Comparison of ENCODE assay signal across 13 cellular contexts in the genomic region with DNA sequence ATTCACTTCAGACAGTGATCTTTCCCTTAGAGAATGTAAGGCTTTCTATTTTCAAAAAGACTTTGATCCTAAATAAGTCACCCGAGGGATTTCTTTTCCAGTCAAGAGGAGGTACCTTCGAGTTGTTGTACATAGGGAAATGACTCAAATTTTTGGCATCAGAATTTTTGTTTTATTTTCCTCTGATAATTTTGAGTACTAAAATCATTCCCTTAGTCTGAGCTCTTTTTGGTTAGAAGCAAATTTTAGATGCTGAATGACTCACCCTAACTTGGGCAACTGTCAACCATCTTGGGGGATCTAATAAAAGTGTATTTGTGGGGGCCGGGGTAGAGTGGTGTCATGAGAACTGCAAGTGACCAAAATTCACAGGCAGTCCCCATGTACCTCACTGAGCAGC.
A peak's percentile ranks its signal among the peaks of the same experiment; 100 is the strongest.
DNase-seq lines count a peak whose midpoint lies in the region; ATAC-seq and TF ChIP-seq lines count a peak whose summit lies in the region.
"Had no signal": no experiment of that assay in that cellular context is flagged by ENCODE, and none has a peak within 500 bp of the region (broad histone marks: within the 10 kb centered on the region; RNA-seq: fewer than 3 reads in every experiment).

No MANE protein-coding gene starts in this region.

- in situ Hi-C loops in GM13977 (cut with MboI; ENCODE audit: low pct_unique_long_range_greater_than_20kb, low sequenced_read_pairs, unreplicated experiment), result no loop called here

- H3K36me3 Mint-ChIP-seq in activated T-cell treated with anti-CD3 and anti-CD28 coated beads, Interleukin-2, amount 50 U/mL, for 72 hours (ENCODE audit: insufficient read depth in 2 of 2), result peaks cover 0 to 5% of the 10 kb centered on the region in 2 donors

- H3K27me3 ChIP-seq in tibial artery, result no peaks in the 10 kb centered on the region

- TF ChIP-seq CTCF in cardiac fibroblast (IDR thresholded peaks at IDR 0.05; ENCODE audit: low read depth, low read length) (no peak), tibial artery (IDR thresholded peaks at IDR 0.05) (no peak), GM13977 (IDR thresholded peaks at IDR 0.05; ENCODE audit: extremely low read depth, insufficient read depth, missing control alignments) (no peak)

- H3K27ac Mint-ChIP-seq in activated T-cell treated with anti-CD3 and anti-CD28 coated beads, Interleukin-2, amount 50 U/mL, for 72 hours, result peak overlapping the region; percentile 28

- no peaks in the 10 kb centered on the region for H3K9me3 Mint-ChIP-seq in activated T-cell treated with anti-CD3 and anti-CD28 coated beads, Interleukin-2, amount 50 U/mL, for 72 hours
- H3K9me3 Mint-ChIP-seq: stimulated activated effector memory CD8-positive, alpha-beta T cell treated with anti-CD3 and anti-CD28 coated beads, Interleukin-12 subunit alpha, Interleukin-12 subunit beta, amount 100 ng/mL, for 72 hours had no signal

- H3K4me3 Mint-ChIP-seq in activated T-cell treated with anti-CD3 and anti-CD28 coated beads, Interleukin-2, amount 50 U/mL, for 72 hours, result no peak overlapping the region
- H3K4me3 Mint-ChIP-seq: stimulated activated effector memory CD8-positive, alpha-beta T cell treated with anti-CD3 and anti-CD28 coated beads, Interleukin-12 subunit alpha, Interleukin-12 subunit beta, amount 100 ng/mL, for 72 hours had no signal

- H3K9me3 ChIP-seq in tibial artery, result no peaks in the 10 kb centered on the region

- H3K4me3 ChIP-seq in cardiac fibroblast (replicated peaks in 1 of 2; ENCODE audit: low read depth in 2 of 2, low read length in 2 of 2), result no peak overlapping the region
- no peak overlapping the region for H3K4me3 ChIP-seq in tibial artery

- H3K4me1 Mint-ChIP-seq in activated T-cell treated with anti-CD3 and anti-CD28 coated beads, Interleukin-2, amount 50 U/mL, for 72 hours (ENCODE audit: low read depth), result peaks cover 19% of the 10 kb centered on the region

- H3K27me3 Mint-ChIP-seq in activated T-cell treated with anti-CD3 and anti-CD28 coated beads, Interleukin-2, amount 50 U/mL, for 72 hours (ENCODE audit: low read depth), result no peaks in the 10 kb centered on the region

- no peak for DNase-seq in activated T-cell treated with anti-CD3 and anti-CD28 coated beads, Interleukin-2, amount 50 U/mL, for 72 hours
- DNase-seq in activated T-cell treated with anti-CD3 and anti-CD28 coated beads, Interleukin-2, amount 50 U/mL, for 1 hour, result no peak
- DNase-seq in cardiac fibroblast (ENCODE audit: low read depth in 2 of 2) (peak; percentile 76 to 85), lung microvascular endothelial cell (ENCODE audit: low read depth in 2 of 2) (peak; percentile 32 to 51), tibial artery (no peak), left colon (no peak), GM13977 (ENCODE audit: low spot score) (no peak)
- DNase-seq: activated effector memory CD4-positive, alpha-beta T cell treated with anti-CD3 and anti-CD28 coated beads, Interleukin-2, amount 50 U/mL, for 16 hours; DMS53; NCI-H1048; NCI-H748 treated with DMSO at 0.1 percent for 48 hours had no signal

- peaks cover 0 to 30% (median 19%) of the 10 kb centered on the region in 4 donors for H3K4me1 ChIP-seq in tibial artery

- H3K36me3 ChIP-seq in tibial artery, result peaks cover 0 to 17% (median under 1%) of the 10 kb centered on the region in 3 donors

- ATAC-seq in activated T-cell treated with anti-CD3 and anti-CD28 coated beads, Interleukin-2, amount 50 U/mL, for 72 hours (replicated peaks in 1 of 2), result no peak
- ATAC-seq in HG03571 (IDR thresholded peaks at IDR 0.05; ENCODE audit: unreplicated experiment), result no peak
- no peak for ATAC-seq in left colon
- ATAC-seq: stimulated activated effector memory CD8-positive, alpha-beta T cell treated with anti-CD3 and anti-CD28 coated beads, Interleukin-12 subunit alpha, Interleukin-12 subunit beta, amount 100 ng/mL, for 72 hours had no signal

- intact Hi-C loops in tibial artery (cut with DNase I; ENCODE audit: low total_unique reads), result no loop called here
- intact Hi-C loops in left colon (cut with DNase I, micrococcal nuclease), result no loop called here

- peak overlapping the region; percentile 71 to 73 for H3K27ac ChIP-seq in tibial artery

Comparison
In these comparisons a context has a peak if more than half of its experiments do, and no peak if none do; other contexts are left out.
1. DNase-seq: peak in cardiac fibroblast (2 of 2) and lung microvascular endothelial cell (2 of 2); none in activated T-cell treated with anti-CD3 and anti-CD28 coated beads, Interleukin-2, amount 50 U/mL, for 72 hours (0 of 2), activated T-cell treated with anti-CD3 and anti-CD28 coated beads, Interleukin-2, amount 50 U/mL, for 1 hour (single experiment), tibial artery (0 of 2), left colon (0 of 2) and GM13977 (single experiment).